ENCODE assay signal across 1 cellular context in the genomic region with DNA sequence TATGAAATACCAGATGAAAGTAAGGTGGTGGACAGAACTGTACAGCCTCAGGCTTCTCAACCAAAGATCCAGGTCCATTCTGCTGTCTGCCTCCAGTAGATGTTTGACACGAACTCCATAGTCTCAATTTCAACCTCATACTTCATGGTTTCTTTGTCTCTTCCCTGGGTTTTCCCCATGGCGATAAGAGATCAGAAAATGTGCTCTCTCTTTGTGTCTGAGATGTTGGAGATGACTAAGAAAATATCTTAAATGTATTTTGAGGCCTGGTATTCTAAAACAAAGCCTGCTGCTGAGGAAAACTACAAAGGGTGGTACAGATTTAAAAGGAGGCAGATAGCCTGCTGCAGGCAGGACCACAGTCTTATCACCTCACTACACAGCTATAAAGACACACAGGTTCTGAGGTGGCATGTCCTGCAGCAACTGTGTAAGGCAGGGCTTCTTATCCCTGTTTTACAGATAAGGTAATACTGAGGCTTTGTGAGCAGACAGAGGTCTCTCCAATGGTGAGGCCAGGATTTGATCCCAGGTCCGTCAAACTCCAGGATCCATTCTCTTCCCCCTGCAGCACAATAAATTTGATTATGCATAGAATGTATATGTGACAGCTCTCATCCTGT.
TF ChIP-seq lines count a peak whose summit lies in the region.

No MANE protein-coding gene starts in this region.

TF ChIP-seq in GM12878, 131 proteins besides CTCF, POLR2A, EP300 and RAD21 (continued from another document):
- TF ChIP-seq, protein P1, sequence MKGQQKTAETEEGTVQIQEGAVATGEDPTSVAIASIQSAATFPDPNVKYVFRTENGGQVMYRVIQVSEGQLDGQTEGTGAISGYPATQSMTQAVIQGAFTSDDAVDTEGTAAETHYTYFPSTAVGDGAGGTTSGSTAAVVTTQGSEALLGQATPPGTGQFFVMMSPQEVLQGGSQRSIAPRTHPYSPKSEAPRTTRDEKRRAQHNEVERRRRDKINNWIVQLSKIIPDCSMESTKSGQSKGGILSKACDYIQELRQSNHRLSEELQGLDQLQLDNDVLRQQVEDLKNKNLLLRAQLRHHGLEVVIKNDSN (IDR thresholded peaks at IDR 0.05; ENCODE audit: borderline replicate concordance, extremely low read length, insufficient read depth, low read depth, low read length), result no peak
- TF ChIP-seq, protein P2, sequence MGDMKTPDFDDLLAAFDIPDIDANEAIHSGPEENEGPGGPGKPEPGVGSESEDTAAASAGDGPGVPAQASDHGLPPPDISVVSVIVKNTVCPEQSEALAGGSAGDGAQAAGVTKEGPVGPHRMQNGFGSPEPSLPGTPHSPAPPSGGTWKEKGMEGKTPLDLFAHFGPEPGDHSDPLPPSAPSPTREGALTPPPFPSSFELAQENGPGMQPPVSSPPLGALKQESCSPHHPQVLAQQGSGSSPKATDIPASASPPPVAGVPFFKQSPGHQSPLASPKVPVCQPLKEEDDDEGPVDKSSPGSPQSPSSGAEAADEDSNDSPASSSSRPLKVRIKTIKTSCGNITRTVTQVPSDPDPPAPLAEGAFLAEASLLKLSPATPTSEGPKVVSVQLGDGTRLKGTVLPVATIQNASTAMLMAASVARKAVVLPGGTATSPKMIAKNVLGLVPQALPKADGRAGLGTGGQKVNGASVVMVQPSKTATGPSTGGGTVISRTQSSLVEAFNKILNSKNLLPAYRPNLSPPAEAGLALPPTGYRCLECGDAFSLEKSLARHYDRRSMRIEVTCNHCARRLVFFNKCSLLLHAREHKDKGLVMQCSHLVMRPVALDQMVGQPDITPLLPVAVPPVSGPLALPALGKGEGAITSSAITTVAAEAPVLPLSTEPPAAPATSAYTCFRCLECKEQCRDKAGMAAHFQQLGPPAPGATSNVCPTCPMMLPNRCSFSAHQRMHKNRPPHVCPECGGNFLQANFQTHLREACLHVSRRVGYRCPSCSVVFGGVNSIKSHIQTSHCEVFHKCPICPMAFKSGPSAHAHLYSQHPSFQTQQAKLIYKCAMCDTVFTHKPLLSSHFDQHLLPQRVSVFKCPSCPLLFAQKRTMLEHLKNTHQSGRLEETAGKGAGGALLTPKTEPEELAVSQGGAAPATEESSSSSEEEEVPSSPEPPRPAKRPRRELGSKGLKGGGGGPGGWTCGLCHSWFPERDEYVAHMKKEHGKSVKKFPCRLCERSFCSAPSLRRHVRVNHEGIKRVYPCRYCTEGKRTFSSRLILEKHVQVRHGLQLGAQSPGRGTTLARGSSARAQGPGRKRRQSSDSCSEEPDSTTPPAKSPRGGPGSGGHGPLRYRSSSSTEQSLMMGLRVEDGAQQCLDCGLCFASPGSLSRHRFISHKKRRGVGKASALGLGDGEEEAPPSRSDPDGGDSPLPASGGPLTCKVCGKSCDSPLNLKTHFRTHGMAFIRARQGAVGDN (IDR thresholded peaks at IDR 0.05), result 0 out of 2 replicates have a peak, but pooled peaks have one; percentile 47
- peak in 1 of 2 experiments; percentile 58; a peak in 2 of 4 replicates for TF ChIP-seq IKZF2 (IDR thresholded peaks at IDR 0.05)
- no peak for TF ChIP-seq ASH2L (IDR thresholded peaks at IDR 0.05; ENCODE audit: borderline replicate concordance, low read depth)
